In genomic region chr3:36943601-36944000, GRCh38 we compare ENCODE assay signal across 8 cellular contexts. TPM values are rescaled to one million over a fixed set of nuclear protein-coding genes. Genes with fewer than 3 reads are reported as not detected.
DNase-seq lines count a peak whose midpoint lies in the region; ATAC-seq and TF ChIP-seq lines count a peak whose summit lies in the region.

No MANE protein-coding gene starts in this region.

- H3K36me3 ChIP-seq in CD8-positive, alpha-beta T cell (ENCODE audit: insufficient read depth, low read length) = no peaks in the 10 kb centered on the region
- H3K36me3 ChIP-seq in NT2/D1 (ENCODE audit: insufficient read depth, insufficient read length, low read length) (no peaks in the 10 kb centered on the region), endodermal cell (ENCODE audit: control insufficient read depth, insufficient read depth, low read length) (no peaks in the 10 kb centered on the region), ovary (no peaks in the 10 kb centered on the region)

- H3K36me3 Mint-ChIP-seq in CD8-positive, alpha-beta T cell = peaks cover 11% of the 10 kb centered on the region
- peaks cover under 1% of the 10 kb centered on the region for H3K36me3 Mint-ChIP-seq in endodermal cell (ENCODE audit: low read depth)

- no peak for TF ChIP-seq EP300 in ovary (IDR thresholded peaks at IDR 0.05)

- no peaks in the 10 kb centered on the region for H3K27me3 Mint-ChIP-seq in CD8-positive, alpha-beta T cell (ENCODE audit: low read depth)
- peaks cover 40% of the 10 kb centered on the region for H3K27me3 Mint-ChIP-seq in endodermal cell (ENCODE audit: insufficient read depth)

- H3K27ac ChIP-seq in CD8-positive, alpha-beta T cell (ENCODE audit: low read depth, low read length) = peak overlapping the region; percentile 68
- no peak overlapping the region for H3K27ac ChIP-seq in endodermal cell (ENCODE audit: low read depth, low read length)
- H3K27ac ChIP-seq in ovary = peak overlapping the region; percentile 23 to 75

- H3K9ac ChIP-seq in NT2/D1 (ENCODE audit: insufficient read length, low read depth) = peak overlapping the region; percentile 88
- H3K9ac ChIP-seq in endodermal cell (ENCODE audit: extremely low read depth, low read length, poor library complexity, severe bottlenecking) = no peak overlapping the region

- TF ChIP-seq CTCF in CD8-positive, alpha-beta T cell (IDR thresholded peaks at IDR 0.05) = no peak
- TF ChIP-seq CTCF in endodermal cell (conservative IDR thresholded peaks at IDR 0.05) (no peak), ovary (IDR thresholded peaks at IDR 0.05) (no peak)

- POLR2A ChIA-PET in CD8-positive, alpha-beta T cell (lab: Charles Lee) = interaction anchor here (0.6 to 2.8 kb wide), 9 partner anchors 8 to 316 kb away, joined by 3 to 13 read pairs (median 6); no protein-coding TSS in a partner anchor

- H3K4me1 ChIP-seq in CD8-positive, alpha-beta T cell (ENCODE audit: insufficient read depth, low read length) = peaks cover 13% of the 10 kb centered on the region
- H3K4me1 ChIP-seq in NT2/D1 (ENCODE audit: insufficient read depth, insufficient read length) = no peaks in the 10 kb centered on the region
- no peaks in the 10 kb centered on the region for H3K4me1 ChIP-seq in endodermal cell (ENCODE audit: control insufficient read depth, insufficient read depth, low read length)
- peaks cover 14% of the 10 kb centered on the region for H3K4me1 ChIP-seq in ovary (ENCODE audit: insufficient read depth)

- H3K9me3 Mint-ChIP-seq in CD8-positive, alpha-beta T cell = peaks cover 15% of the 10 kb centered on the region
- H3K9me3 Mint-ChIP-seq in endodermal cell = peaks cover 17% of the 10 kb centered on the region

- intact Hi-C loops in CD8-positive, alpha-beta T cell (cut with DNase I, micrococcal nuclease) = no loop called here
- intact Hi-C loops in ovary (cut with DNase I) = no loop called here

- peak overlapping the region; percentile 82 for H3K27ac Mint-ChIP-seq in CD8-positive, alpha-beta T cell
- H3K27ac Mint-ChIP-seq in endodermal cell = no peak overlapping the region

- H3K9me3 ChIP-seq in CD8-positive, alpha-beta T cell (ENCODE audit: low read length) = no peaks in the 10 kb centered on the region
- H3K9me3 ChIP-seq in NT2/D1 (ENCODE audit: insufficient read depth, low read length) (peaks cover 15% of the 10 kb centered on the region; the same call in 1 of the 2 replicates), endodermal cell (ENCODE audit: control insufficient read depth, low read length) (peaks cover 12% of the 10 kb centered on the region), ovary (no peaks in the 10 kb centered on the region)

- H3K4me1 Mint-ChIP-seq in CD8-positive, alpha-beta T cell (ENCODE audit: low read depth) = peaks cover 23% of the 10 kb centered on the region
- peaks cover 3% of the 10 kb centered on the region for H3K4me1 Mint-ChIP-seq in endodermal cell

- WGBS in endodermal cell (ENCODE audit: insufficient coverage in 1 of 2, insufficient read length in 1 of 2), 2 experiments = 34 to 36% methylated on average over 5 to 10 of the region's 10 CpGs
- WGBS in ovary, 3 donors = 17 to 35% (median 31%) methylated on average over 10 of the region's 10 CpGs

- CTCF ChIA-PET in CD8-positive, alpha-beta T cell (lab: Charles Lee) = interaction anchor here (1.3 to 4.8 kb wide), 3 partner anchors 14 to 274 kb away, joined by 3 to 35 read pairs (median 4); no protein-coding TSS in a partner anchor

- no peak for ATAC-seq in CD8-positive, alpha-beta T cell
- ATAC-seq in GM21737 (IDR thresholded peaks at IDR 0.05; ENCODE audit: unreplicated experiment) = no peak
- ATAC-seq in esophagus mucosa = no peak
- ATAC-seq in GM18498 (IDR thresholded peaks at IDR 0.05; ENCODE audit: unreplicated experiment) = no peak

- H3K4me3 Mint-ChIP-seq in CD8-positive, alpha-beta T cell = peak overlapping the region; percentile 83
- peak overlapping the region; percentile 64 for H3K4me3 Mint-ChIP-seq in endodermal cell

- TF ChIP-seq POLR2A in ovary (IDR thresholded peaks at IDR 0.05) = no peak

- H3K27me3 ChIP-seq in CD8-positive, alpha-beta T cell (ENCODE audit: insufficient read depth, low read length) = no peaks in the 10 kb centered on the region
- H3K27me3 ChIP-seq in NT2/D1 (ENCODE audit: insufficient read depth, insufficient read length) = peaks cover 26% of the 10 kb centered on the region
- H3K27me3 ChIP-seq in endodermal cell (ENCODE audit: control insufficient read depth, insufficient read depth, low read length, poor library complexity, severe bottlenecking) = peaks cover 27% of the 10 kb centered on the region
- H3K27me3 ChIP-seq in ovary = no peaks in the 10 kb centered on the region

- DNase-seq in CD8-positive, alpha-beta T cell = no peak
- DNase-seq in NT2/D1 (ENCODE audit: low read depth, low spot score) (no peak), endodermal cell (peak; percentile 56), ovary (no peak), HCEC 1CT (no peak)

- H3K4me3 ChIP-seq in CD8-positive, alpha-beta T cell (ENCODE audit: low read depth, low read length) = peak overlapping the region; percentile 82
- peak overlapping the region; percentile 66 for H3K4me3 ChIP-seq in NT2/D1 (ENCODE audit: insufficient read length, low read depth)
- peak overlapping the region; percentile 76 for H3K4me3 ChIP-seq in endodermal cell (ENCODE audit: low read length)
- H3K4me3 ChIP-seq in ovary = peak overlapping the region; percentile 64

RNA-seq across cellular contexts. Expression of gene TRANK1, which starts 1.3 kb away (rescaled TPM):
- total RNA-seq in CD8-positive, alpha-beta T cell = 10 to 100 TPM; 34.9 to 36.4 TPM
- total RNA-seq in endodermal cell (10 to 100 TPM in 1 of 2 donors, 1 to 10 TPM in 1; 9.0 to 20.1 TPM), ovary (10 to 100 TPM; 10.7 to 42.4 (median 27.4) TPM), esophagus mucosa (4.3 TPM)
- 4.8 TPM for polyA plus RNA-seq in endodermal cell (2013, experiment 1 of 2)
- polyA plus RNA-seq in endodermal cell (2013, experiment 2 of 2) = 4.1 TPM
- polyA plus RNA-seq in ovary = 10 to 100 TPM; 11.4 to 24.6 TPM

RNA-seq across cellular contexts. Expression of gene EPM2AIP1, which starts 49.3 kb away (rescaled TPM):
- 10 to 100 TPM; 17.1 to 19.8 TPM for total RNA-seq in CD8-positive, alpha-beta T cell
- total RNA-seq in endodermal cell = 10 to 100 TPM; 15.7 to 19.5 TPM
- 23.2 TPM for polyA plus RNA-seq in endodermal cell (2013, experiment 1 of 2)
- 23.4 TPM for polyA plus RNA-seq in endodermal cell (2013, experiment 2 of 2)
- total RNA-seq in ovary = 10 to 100 TPM; 25.0 to 40.0 (median 33.1) TPM
- polyA plus RNA-seq in ovary = 10 to 100 TPM; 10.2 to 15.9 TPM
- 8.5 TPM for total RNA-seq in esophagus mucosa

RNA-seq across cellular contexts. Expression of gene MLH1, which starts 49.7 kb away (rescaled TPM):
- total RNA-seq in CD8-positive, alpha-beta T cell = 10 to 100 TPM; 21.4 to 23.9 TPM
- 10 to 100 TPM; 36.4 to 47.0 TPM for total RNA-seq in endodermal cell
- polyA plus RNA-seq in endodermal cell (2013, experiment 1 of 2) = 60.7 TPM
- 55.1 TPM for polyA plus RNA-seq in endodermal cell (2013, experiment 2 of 2)
- 10 to 100 TPM; 16.8 to 31.0 (median 21.4) TPM for total RNA-seq in ovary
- 10 to 100 TPM; 14.1 to 44.3 TPM for polyA plus RNA-seq in ovary
- total RNA-seq in esophagus mucosa = 17.0 TPM
